Comparison of ENCODE assay signal across 18 cellular contexts in the genomic region with DNA sequence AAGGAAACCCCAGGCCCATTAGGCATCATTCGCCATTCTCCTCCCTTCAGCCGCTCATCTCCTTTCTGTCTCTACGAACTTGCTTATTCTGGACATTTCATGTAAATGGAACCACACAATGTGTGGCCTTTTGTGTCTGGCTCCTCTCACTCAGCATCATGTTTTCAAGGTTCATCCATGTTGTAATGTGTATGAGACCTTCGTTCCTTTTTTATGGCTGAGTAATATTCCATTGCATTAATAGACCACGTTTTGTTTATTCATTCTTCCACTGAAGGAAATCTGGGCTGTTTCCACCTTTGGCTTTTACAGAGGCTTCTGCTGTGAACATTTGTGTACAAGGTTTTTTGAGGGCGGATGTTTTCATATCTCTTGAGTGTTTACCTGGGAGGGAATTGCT. TPM values are rescaled to one million over a fixed set of nuclear protein-coding genes. Genes with fewer than 3 reads are reported as not detected.
DNase-seq lines count a peak whose midpoint lies in the region; ATAC-seq and TF ChIP-seq lines count a peak whose summit lies in the region.
"Had no signal": no experiment of that assay in that cellular context is flagged by ENCODE, and none has a peak within 500 bp of the region (broad histone marks: within the 10 kb centered on the region; RNA-seq: fewer than 3 reads in every experiment).

No MANE protein-coding gene starts in this region.

- no peak for DNase-seq in astrocyte of the cerebellum (ENCODE audit: low read depth)
- no peak for DNase-seq in spleen
- DNase-seq in dermis blood vessel endothelial cell, result no peak
- DNase-seq in endothelial cell (ENCODE audit: low spot score), result no peak
- DNase-seq: activated CD4-positive, alpha-beta T cell treated with anti-CD3 and anti-CD28 coated beads, Interleukin-2, amount 10 ng/mL, durations not matched to agents 24 days and 14 days; activated CD8-positive, alpha-beta memory T cell treated with anti-CD3 and anti-CD28 coated beads, Interleukin-2, amount 50 U/mL, for 48 hours; activated gamma-delta T cell; Caco-2; NCI-H1436; RPMI8226; stimulated activated CD4-positive, alpha-beta T cell treated with anti-CD3 and anti-CD28 coated beads, Interleukin-12 subunit alpha, Interleukin-12 subunit beta, amount 100 ng/mL, for 4 hours; stimulated activated naive B cell treated with anti-CD40 and anti-IgM and Interleukin-4, amounts not matched to agents 10 μg/mL and 1 μg/mL and 100 μg/mL, for 72 hours had no signal

- H3K27me3 ChIP-seq in BLaER1 treated with 17β-estradiol and CSF1 and Interleukin-3, amounts not matched to agents 10 nM and 100 nM, result peaks cover 0 to 16% (median 8%) of the 10 kb centered on the region in 11 experiments; a peak in 11 of 22 replicates
- peaks cover 8 to 15% of the 10 kb centered on the region in 2 donors for H3K27me3 ChIP-seq in mucosa of rectum (ENCODE audit: control insufficient read depth in 2 of 2, insufficient read depth in 2 of 2, low read length in 2 of 2)
- H3K27me3 ChIP-seq in spleen (replicated peaks in 1 of 7), result peaks cover 0 to 70% (median 9%) of the 10 kb centered on the region in 7 donors

- H3K4me3 ChIP-seq in BLaER1 treated with 17β-estradiol and CSF1 and Interleukin-3, amounts not matched to agents 10 nM and 100 nM, result peak overlapping the region in 1 of 10 experiments; percentile 66; a peak in 1 of 20 replicates
- peak overlapping the region; percentile 52 for H3K4me3 ChIP-seq in astrocyte of the cerebellum (ENCODE audit: low read depth, low read length)
- H3K4me3 ChIP-seq in mucosa of rectum (ENCODE audit: low read length in 2 of 2), result peak overlapping the region in 1 of 2 donors; percentile 20
- peak overlapping the region in 1 of 8 donors; percentile 73 for H3K4me3 ChIP-seq in spleen

- TF ChIP-seq CTCF in astrocyte of the cerebellum (IDR thresholded peaks at IDR 0.05; ENCODE audit: low read depth, low read length, missing control alignments) (no peak), spleen (IDR thresholded peaks at IDR 0.05 in 8 of 11, conservative IDR thresholded peaks at IDR 0.05 in 3 of 11) (no peak), endothelial cell (IDR thresholded peaks at IDR 0.05; ENCODE audit: unreplicated experiment) (no peak)

- TF ChIP-seq POLR2A in spleen (IDR thresholded peaks at IDR 0.05), result no peak

- H3K4me1 Mint-ChIP-seq in endothelial cell (ENCODE audit: unreplicated experiment), result peaks cover 2% of the 10 kb centered on the region

- no peak overlapping the region for H3K27ac Mint-ChIP-seq in endothelial cell (ENCODE audit: unreplicated experiment)
- H3K27ac Mint-ChIP-seq: activated CD4-positive, alpha-beta T cell treated with anti-CD3 and anti-CD28 coated beads, Interleukin-2, amount 10 ng/mL, durations not matched to agents 24 days and 14 days; dendritic cell treated with granulocyte-macrophage colony-stimulating factor and Interleukin-4, amounts not matched to agents 40 ng/mL and 50 ng/mL, for 4 days; stimulated activated naive B cell treated with anti-CD40 and anti-IgM and Interleukin-4, amounts not matched to agents 10 μg/mL and 1 μg/mL and 100 μg/mL, for 72 hours had no signal

- peaks cover 0 to 13% (median 0%) of the 10 kb centered on the region in 11 experiments; a peak in 6 of 22 replicates for H3K36me3 ChIP-seq in BLaER1 treated with 17β-estradiol and CSF1 and Interleukin-3, amounts not matched to agents 10 nM and 100 nM
- H3K36me3 ChIP-seq in mucosa of rectum (ENCODE audit: control insufficient read depth in 2 of 2, insufficient read depth in 2 of 2, low read length in 2 of 2) (no peaks in the 10 kb centered on the region), spleen (peaks cover 0 to 3% (median 0%) of the 10 kb centered on the region in 6 donors)

- peaks cover 0 to 32% (median 19%) of the 10 kb centered on the region in 11 experiments; a peak in 15 of 22 replicates for H4K20me1 ChIP-seq in BLaER1 treated with 17β-estradiol and CSF1 and Interleukin-3, amounts not matched to agents 10 nM and 100 nM

- 89 to 94% (median 93%) methylated on average over 6 of the region's 6 CpGs for WGBS in spleen, 5 donors

- no peaks in the 10 kb centered on the region for H3K36me3 Mint-ChIP-seq in endothelial cell (ENCODE audit: low read depth, unreplicated experiment)
- H3K36me3 Mint-ChIP-seq: stimulated activated naive B cell treated with anti-CD40 and anti-IgM and Interleukin-4, amounts not matched to agents 10 μg/mL and 1 μg/mL and 100 μg/mL, for 72 hours had no signal

- peaks cover 43 to 90% (median 76%) of the 10 kb centered on the region in 10 experiments for H3K4me1 ChIP-seq in BLaER1 treated with 17β-estradiol and CSF1 and Interleukin-3, amounts not matched to agents 10 nM and 100 nM
- H3K4me1 ChIP-seq in mucosa of rectum (ENCODE audit: control insufficient read depth in 2 of 2, insufficient read depth in 2 of 2, low read length in 2 of 2), result peaks cover 8 to 13% of the 10 kb centered on the region in 2 donors
- peaks cover 5 to 88% (median 37%) of the 10 kb centered on the region in 6 donors for H3K4me1 ChIP-seq in spleen

- peak overlapping the region in 2 of 11 experiments; percentile 34 to 50; a peak in 2 of 22 replicates for H3K9ac ChIP-seq in BLaER1 treated with 17β-estradiol and CSF1 and Interleukin-3, amounts not matched to agents 10 nM and 100 nM
- no peak overlapping the region for H3K9ac ChIP-seq in mucosa of rectum (ENCODE audit: low read depth in 1 of 2, low read length in 2 of 2)

- H3K27me3 Mint-ChIP-seq in endothelial cell (ENCODE audit: unreplicated experiment), result peaks cover 8% of the 10 kb centered on the region

- no peak overlapping the region for H3K4me3 Mint-ChIP-seq in endothelial cell (ENCODE audit: unreplicated experiment)
- H3K4me3 Mint-ChIP-seq: activated CD4-positive, alpha-beta T cell treated with anti-CD3 and anti-CD28 coated beads, Interleukin-2, amount 10 ng/mL, durations not matched to agents 24 days and 14 days; dendritic cell treated with granulocyte-macrophage colony-stimulating factor and Interleukin-4, amounts not matched to agents 40 ng/mL and 50 ng/mL, for 4 days; stimulated activated naive B cell treated with anti-CD40 and anti-IgM and Interleukin-4, amounts not matched to agents 10 μg/mL and 1 μg/mL and 100 μg/mL, for 72 hours had no signal

- H3K9me3 Mint-ChIP-seq in endothelial cell (ENCODE audit: unreplicated experiment), result no peaks in the 10 kb centered on the region
- H3K9me3 Mint-ChIP-seq: activated CD4-positive, alpha-beta T cell treated with anti-CD3 and anti-CD28 coated beads, Interleukin-2, amount 10 ng/mL, durations not matched to agents 24 days and 14 days; dendritic cell treated with granulocyte-macrophage colony-stimulating factor and Interleukin-4, amounts not matched to agents 40 ng/mL and 50 ng/mL, for 4 days; stimulated activated naive B cell treated with anti-CD40 and anti-IgM and Interleukin-4, amounts not matched to agents 10 μg/mL and 1 μg/mL and 100 μg/mL, for 72 hours had no signal

- intact Hi-C loops in spleen (cut with DNase I; ENCODE audit: low total_unique reads), result loop anchor here (10.0 kb wide), 1 partner anchor 62 kb away; no protein-coding TSS in a partner anchor

- in situ Hi-C loops in astrocyte of the cerebellum (cut with HindIII; ENCODE audit: low sequenced_read_pairs), result no loop called here

- peak overlapping the region; percentile 29 to 99 (median 95) for H3K4me2 ChIP-seq in BLaER1 treated with 17β-estradiol and CSF1 and Interleukin-3, amounts not matched to agents 10 nM and 100 nM

- no peak overlapping the region for H3K27ac ChIP-seq in BLaER1 treated with 17β-estradiol and CSF1 and Interleukin-3, amounts not matched to agents 10 nM and 100 nM
- peak overlapping the region; percentile 64 to 71 for H3K27ac ChIP-seq in mucosa of rectum (ENCODE audit: low read depth in 2 of 2, low read length in 2 of 2)
- peak overlapping the region in 7 of 8 donors; percentile 28 to 85 (median 73) for H3K27ac ChIP-seq in spleen

- peaks cover 0 to 7% (median 0%) of the 10 kb centered on the region in 11 experiments; a peak in 2 of 22 replicates for H3K9me3 ChIP-seq in BLaER1 treated with 17β-estradiol and CSF1 and Interleukin-3, amounts not matched to agents 10 nM and 100 nM (replicated peaks in 1 of 11)
- H3K9me3 ChIP-seq in mucosa of rectum (ENCODE audit: control insufficient read depth in 2 of 2, low read length in 2 of 2) (no peaks in the 10 kb centered on the region), spleen (no peaks in the 10 kb centered on the region)
- H3K9me3 ChIP-seq: Caco-2 had no signal

- ATAC-seq in HG02885 (IDR thresholded peaks at IDR 0.05; ENCODE audit: poor library complexity, unreplicated experiment) (no peak), GM19324 (IDR thresholded peaks at IDR 0.05; ENCODE audit: low FRiP score, unreplicated experiment) (no peak)
- ATAC-seq: esophagus mucosa; stimulated activated naive B cell treated with anti-CD40 and anti-IgM and Interleukin-4, amounts not matched to agents 10 μg/mL and 1 μg/mL and 100 μg/mL, for 72 hours had no signal

RNA-seq across cellular contexts. Expression of a gene that starts 3.2 kb away (rescaled TPM):
- total RNA-seq in spleen (100 to 1,000 TPM in 3 of 7 donors, 10 to 100 TPM in 4; 38.5 to 271 (median 92.8) TPM), dermis blood vessel endothelial cell (0.42 and 1.0 TPM in 2 replicates), endothelial cell (ENCODE audit: unreplicated experiment) (0.54 TPM)
- polyA plus RNA-seq in spleen, result 10 to 100 TPM in 1 of 3 donors, 1 to 10 TPM in 2; 7.9 to 12.3 (median 9.3) TPM

Comparison
In these comparisons a context has a peak if more than half of its experiments do, and no peak if none do; other contexts are left out.
1. H3K27ac ChIP-seq: peak in mucosa of rectum (2 of 2) and spleen (7 of 8); none in BLaER1 treated with 17β-estradiol and CSF1 and Interleukin-3, amounts not matched to agents 10 nM and 100 nM (0 of 11).
2. RNA of a gene that starts 3.2 kb away (total RNA-seq): 38.5 to 271 TPM in spleen; 0.42 to 1.0 TPM in dermis blood vessel endothelial cell and 0.54 TPM in endothelial cell (single experiment); every median in the first group is over 10 times any median in the second.